In genomic region chr4:40046311-40046980, GRCh38 we compare ENCODE assay signal across 8 cellular contexts. TPM values are rescaled to one million over a fixed set of nuclear protein-coding genes. Genes with fewer than 3 reads are reported as not detected.
DNase-seq lines count a peak whose midpoint lies in the region; ATAC-seq and TF ChIP-seq lines count a peak whose summit lies in the region.

No MANE protein-coding gene starts in this region.

- ATAC-seq in SK-N-SH treated with all-trans-retinoic acid at 6 μM for 48 hours (peak; percentile 70), GM18870 (IDR thresholded peaks at IDR 0.05; ENCODE audit: unreplicated experiment) (no peak)

- DNase-seq in HT-29 (ENCODE audit: low spot score): peak; percentile 58
- DNase-seq in fibroblast of peridontal ligament (ENCODE audit: extremely low read depth): peak; percentile 36
- peak; percentile 23 to 29 for DNase-seq in stimulated activated CD4-positive, alpha-beta T cell treated with anti-CD3 and anti-CD28 coated beads, Interleukin-15, amount 100 ng/mL, for 48 hours (ENCODE audit: low read depth in 2 of 2)
- no peak for DNase-seq in GM13977 (ENCODE audit: low spot score)
- no peak for DNase-seq in middle frontal gyrus (ENCODE audit: extremely low spot score, low spot score)
- DNase-seq in caudate nucleus (lab: John Stamatoyannopoulos, UW): no peak

- in situ Hi-C loops in GM13977 (cut with MboI; ENCODE audit: low pct_unique_long_range_greater_than_20kb, low sequenced_read_pairs, unreplicated experiment): no loop called here

- no peak for TF ChIP-seq CTCF in GM13977 (IDR thresholded peaks at IDR 0.05; ENCODE audit: extremely low read depth, insufficient read depth, missing control alignments)

- no peak overlapping the region for H3K27ac ChIP-seq in caudate nucleus (ENCODE audit: low read depth, low read length)

TF ChIP-seq in SK-N-SH treated with all-trans-retinoic acid at 6 μM for 48 hours, 23 proteins besides CTCF, POLR2A, EP300 and RAD21:
- TF ChIP-seq ESRRG (CRISPR knock-in tag; IDR thresholded peaks at IDR 0.05) (no peak), CSDC2 (CRISPR knock-in tag; IDR thresholded peaks at IDR 0.05) (no peak), BACH2 (CRISPR knock-in tag; IDR thresholded peaks at IDR 0.05; ENCODE audit: borderline replicate concordance) (no peak), ZC3H10 (CRISPR knock-in tag; IDR thresholded peaks at IDR 0.05) (no peak), ZFP30 (CRISPR knock-in tag; IDR thresholded peaks at IDR 0.05) (no peak), ZNF70 (CRISPR knock-in tag; IDR thresholded peaks at IDR 0.05) (no peak), TCF4 (CRISPR knock-in tag; IDR thresholded peaks at IDR 0.05; ENCODE audit: borderline replicate concordance) (no peak)

RNA-seq across cellular contexts. Expression of gene N4BP2, which starts 10.2 kb away (rescaled TPM):
- 1.8 and 2.3 TPM in 2 replicates for total RNA-seq in HT-29 (2014; rRNA removed; shearing (Covaris generic))

Comparison
In these comparisons a context has a peak if more than half of its experiments do, and no peak if none do; other contexts are left out.
1. DNase-seq: peak in HT-29 (single experiment), fibroblast of peridontal ligament (single experiment) and stimulated activated CD4-positive, alpha-beta T cell treated with anti-CD3 and anti-CD28 coated beads, Interleukin-15, amount 100 ng/mL, for 48 hours (2 of 2); none in GM13977 (single experiment), middle frontal gyrus (single experiment) and caudate nucleus (0 of 61).